1 cellular context compared by ENCODE assay signal in genomic region chr2:150426315-150426714, GRCh38.
TF ChIP-seq lines count a peak whose summit lies in the region.

No MANE protein-coding gene starts in this region.

TF ChIP-seq in GM12878, 131 proteins besides CTCF, POLR2A, EP300 and RAD21 (continued from another document):
- TF ChIP-seq, protein P1, sequence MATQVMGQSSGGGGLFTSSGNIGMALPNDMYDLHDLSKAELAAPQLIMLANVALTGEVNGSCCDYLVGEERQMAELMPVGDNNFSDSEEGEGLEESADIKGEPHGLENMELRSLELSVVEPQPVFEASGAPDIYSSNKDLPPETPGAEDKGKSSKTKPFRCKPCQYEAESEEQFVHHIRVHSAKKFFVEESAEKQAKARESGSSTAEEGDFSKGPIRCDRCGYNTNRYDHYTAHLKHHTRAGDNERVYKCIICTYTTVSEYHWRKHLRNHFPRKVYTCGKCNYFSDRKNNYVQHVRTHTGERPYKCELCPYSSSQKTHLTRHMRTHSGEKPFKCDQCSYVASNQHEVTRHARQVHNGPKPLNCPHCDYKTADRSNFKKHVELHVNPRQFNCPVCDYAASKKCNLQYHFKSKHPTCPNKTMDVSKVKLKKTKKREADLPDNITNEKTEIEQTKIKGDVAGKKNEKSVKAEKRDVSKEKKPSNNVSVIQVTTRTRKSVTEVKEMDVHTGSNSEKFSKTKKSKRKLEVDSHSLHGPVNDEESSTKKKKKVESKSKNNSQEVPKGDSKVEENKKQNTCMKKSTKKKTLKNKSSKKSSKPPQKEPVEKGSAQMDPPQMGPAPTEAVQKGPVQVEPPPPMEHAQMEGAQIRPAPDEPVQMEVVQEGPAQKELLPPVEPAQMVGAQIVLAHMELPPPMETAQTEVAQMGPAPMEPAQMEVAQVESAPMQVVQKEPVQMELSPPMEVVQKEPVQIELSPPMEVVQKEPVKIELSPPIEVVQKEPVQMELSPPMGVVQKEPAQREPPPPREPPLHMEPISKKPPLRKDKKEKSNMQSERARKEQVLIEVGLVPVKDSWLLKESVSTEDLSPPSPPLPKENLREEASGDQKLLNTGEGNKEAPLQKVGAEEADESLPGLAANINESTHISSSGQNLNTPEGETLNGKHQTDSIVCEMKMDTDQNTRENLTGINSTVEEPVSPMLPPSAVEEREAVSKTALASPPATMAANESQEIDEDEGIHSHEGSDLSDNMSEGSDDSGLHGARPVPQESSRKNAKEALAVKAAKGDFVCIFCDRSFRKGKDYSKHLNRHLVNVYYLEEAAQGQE (IDR thresholded peaks at IDR 0.05; ENCODE audit: low read depth, low read length): no peak
